Comparison of ENCODE assay signal across 24 cellular contexts in genomic region chr1:43292679-43293078, GRCh38. TPM values are rescaled to one million over a fixed set of nuclear protein-coding genes. Genes with fewer than 3 reads are reported as not detected.
DNase-seq lines count a peak whose midpoint lies in the region; ATAC-seq and TF ChIP-seq lines count a peak whose summit lies in the region.
"Had no signal": no experiment of that assay in that cellular context is flagged by ENCODE, and none has a peak within 500 bp of the region (broad histone marks: within the 10 kb centered on the region; RNA-seq: fewer than 3 reads in every experiment).

No MANE protein-coding gene starts in this region.

- H2AK5ac ChIP-seq in neuronal stem cell (ENCODE audit: low read depth, low read length): peak overlapping the region; percentile 13

- H2BK120ac ChIP-seq in neuronal stem cell (ENCODE audit: low read depth, low read length): no peak overlapping the region

- CTCF ChIA-PET in PC-9 (lab: Charles Lee): no interaction called here

- DNase-seq in PC-9 (no peak), dorsolateral prefrontal cortex (no peak), neuronal stem cell (ENCODE audit: low spot score) (no peak), tibial nerve (ENCODE audit: low spot score in 2 of 2) (no peak), NCI-H1694 treated with DMSO at 0.1 percent for 48 hours (lab: John Stamatoyannopoulos, UW) (no peak)
- DNase-seq: CD8-positive, alpha-beta T cell; DMS153; NCI-H1092; NCI-H1436; NCI-H1930; NCI-H2227 treated with DMSO at 0.1 percent for 48 hours; NCI-H510A treated with DMSO at 0.1 percent for 48 hours; NCI-H748 treated with DMSO at 0.1 percent for 48 hours had no signal

- no peaks in the 10 kb centered on the region for H3K79me2 ChIP-seq in PC-9 (ENCODE audit: low read depth)

- POLR2A ChIA-PET in PC-9 (lab: Charles Lee; ENCODE audit: unreplicated experiment): interaction anchor here (1.1 kb wide), 1 partner anchor 97 kb away, joined by 5 read pairs; no protein-coding TSS in a partner anchor

- H2BK15ac ChIP-seq in neuronal stem cell (ENCODE audit: low read length): no peak overlapping the region

- no TSS peak for BruUV-seq in PC-9 (replicated peaks; lab: Mats Ljungman, UMichigan)

- H3K9me3 ChIP-seq in PC-9 (ENCODE audit: insufficient read depth, low read depth) (no peaks in the 10 kb centered on the region), neuronal stem cell (replicated peaks in 1 of 2; ENCODE audit: control insufficient read depth in 2 of 2, insufficient read depth in 1 of 2, low read depth in 1 of 2, low read length in 2 of 2) (no peaks in the 10 kb centered on the region), tibial nerve (no peaks in the 10 kb centered on the region)

- no peak for ATAC-seq in HG03432 (IDR thresholded peaks at IDR 0.05; ENCODE audit: unreplicated experiment)
- no peak for ATAC-seq in HG03196 (IDR thresholded peaks at IDR 0.05; ENCODE audit: unreplicated experiment)
- ATAC-seq: CD8-positive, alpha-beta T cell; HepG2; K562; SK-N-SH treated with all-trans-retinoic acid at 6 μM for 48 hours had no signal

- no peak overlapping the region for H3K9ac ChIP-seq in neuronal stem cell (ENCODE audit: low read depth, low read length, poor library complexity)

- H3K27me3 ChIP-seq in PC-9 (ENCODE audit: insufficient read depth, low read depth): no peaks in the 10 kb centered on the region
- H3K27me3 ChIP-seq in dorsolateral prefrontal cortex: no peaks in the 10 kb centered on the region
- H3K27me3 ChIP-seq in neuronal stem cell (ENCODE audit: control insufficient read depth in 3 of 3, insufficient read depth in 3 of 3, low read depth in 1 of 3, low read length in 3 of 3): peaks cover 0 to 19% (median 2%) of the 10 kb centered on the region in 3 experiments
- no peaks in the 10 kb centered on the region for H3K27me3 ChIP-seq in tibial nerve

- peak overlapping the region; percentile 73 for H3K27ac ChIP-seq in PC-9
- peak overlapping the region in 57 of 59 donors; percentile 22 to 100 (median 97) for H3K27ac ChIP-seq in dorsolateral prefrontal cortex
- H3K27ac ChIP-seq in neuronal stem cell (replicated peaks; ENCODE audit: low read length): no peak overlapping the region
- H3K27ac ChIP-seq in tibial nerve: peak overlapping the region in 3 of 4 donors; percentile 26 to 87 (median 82)
- H3K27ac ChIP-seq: HL-60 had no signal

- no peaks in the 10 kb centered on the region for H4K20me1 ChIP-seq in PC-9 (ENCODE audit: insufficient read depth)

- H3K14ac ChIP-seq in neuronal stem cell (ENCODE audit: low read length): no peak overlapping the region

- H3K4ac ChIP-seq in neuronal stem cell (ENCODE audit: low read length): no peak overlapping the region

- H3F3A ChIP-seq in PC-9 (ENCODE audit: insufficient read depth, low read depth): peaks cover 24% of the 10 kb centered on the region

- H3K9me2 ChIP-seq in PC-9 (ENCODE audit: insufficient read depth): no peaks in the 10 kb centered on the region

- no CpG with 5 or more reads among the region's 5 CpGs for WGBS in neuronal stem cell (ENCODE audit: extremely low coverage in 2 of 2, insufficient read length in 2 of 2, insufficient replicate concordance in 1 of 2), 2 donors
- WGBS in tibial nerve, 2 donors: 61 to 67% methylated on average over 5 of the region's 5 CpGs

- H4K91ac ChIP-seq in neuronal stem cell (ENCODE audit: low read depth, low read length, poor library complexity): no peak overlapping the region

- H3K36me3 ChIP-seq in PC-9 (ENCODE audit: low read depth) (no peaks in the 10 kb centered on the region), neuronal stem cell (replicated peaks in 1 of 2; ENCODE audit: control insufficient read depth in 2 of 2, insufficient read depth in 2 of 2, low read length in 2 of 2) (no peaks in the 10 kb centered on the region), tibial nerve (no peaks in the 10 kb centered on the region)

- no peaks in the 10 kb centered on the region for H3K79me1 ChIP-seq in neuronal stem cell (ENCODE audit: low read depth, low read length)

- H4K8ac ChIP-seq in neuronal stem cell (ENCODE audit: low read depth, low read length): no peak overlapping the region

- H2AFZ ChIP-seq in PC-9 (no peak overlapping the region), neuronal stem cell (ENCODE audit: low read length) (no peak overlapping the region)

- TF ChIP-seq CTCF in PC-9 (conservative IDR thresholded peaks at IDR 0.05) (no peak), dorsolateral prefrontal cortex (IDR thresholded peaks at IDR 0.05 in 54 of 56, conservative IDR thresholded peaks at IDR 0.05 in 2 of 56; ENCODE audit: low read depth in 1 of 56, partially characterized antibody in 56 of 56) (no peak), tibial nerve (IDR thresholded peaks at IDR 0.05) (no peak)

- intact Hi-C loops in PC-9 (cut with micrococcal nuclease; ENCODE audit: unreplicated experiment) (no loop called here), dorsolateral prefrontal cortex (cut with DNase I) (loop anchor here in 1 of 2 donors (5.0 kb wide), 1 partner anchor 75 kb away; the partner anchor contains the start of gene ELOVL1)

- H2BK5ac ChIP-seq in neuronal stem cell (ENCODE audit: low read length): no peak overlapping the region

- H3K4me3 ChIP-seq in PC-9 (no peak overlapping the region), dorsolateral prefrontal cortex (no peak overlapping the region), neuronal stem cell (ENCODE audit: low read length in 2 of 2) (no peak overlapping the region), tibial nerve (no peak overlapping the region)
- H3K4me3 ChIP-seq: K562 had no signal

- H2BK12ac ChIP-seq in neuronal stem cell (ENCODE audit: low read length): no peak overlapping the region

- H3K4me2 ChIP-seq in PC-9: peak overlapping the region; percentile 54; the same call in 1 of the 2 replicates
- H3K4me2 ChIP-seq in neuronal stem cell (ENCODE audit: insufficient read depth, low read length, poor library complexity, severe bottlenecking): no peak overlapping the region

- no peak for TF ChIP-seq EP300 in tibial nerve (IDR thresholded peaks at IDR 0.05)

- no peak overlapping the region for H3K18ac ChIP-seq in neuronal stem cell (ENCODE audit: low read length)

- TF ChIP-seq POLR2A in tibial nerve (IDR thresholded peaks at IDR 0.05): no peak

- H3K4me1 ChIP-seq in PC-9 (replicated peaks; ENCODE audit: insufficient read depth) (peaks cover 49% of the 10 kb centered on the region), neuronal stem cell (ENCODE audit: control insufficient read depth in 2 of 2, insufficient read depth in 1 of 2, low read depth in 1 of 2, low read length in 2 of 2) (peaks cover 4 to 16% of the 10 kb centered on the region in 2 donors), tibial nerve (peaks cover 0 to 46% (median 21%) of the 10 kb centered on the region in 4 donors)

- no peak overlapping the region for H3K23ac ChIP-seq in neuronal stem cell (ENCODE audit: low read depth, low read length, poor library complexity)

RNA-seq across cellular contexts. Expression of gene C1orf210, which starts 7.3 kb away (rescaled TPM):
- total RNA-seq in PC-9 (2021) (23.3 and 29.3 TPM in 2 replicates), dorsolateral prefrontal cortex (under 1 TPM in 12 of 120 experiments, not detected in 108; 0.22 to 0.88 (median 0.48) TPM), tibial nerve (not detected)
- 0.03 TPM for polyA plus RNA-seq in neuronal stem cell (2013, experiment 1 of 2)
- 0.10 TPM for polyA plus RNA-seq in neuronal stem cell (2013, experiment 2 of 2)
- total RNA-seq: A673; CD8-positive, alpha-beta T cell; G401; HFFc6; K562 had no signal
- polyA plus RNA-seq: BJ had no signal

RNA-seq across cellular contexts. Expression of gene TIE1, which starts 8.1 kb away (rescaled TPM):
- total RNA-seq in PC-9 (2021): not detected in 2 replicates
- 10 to 100 TPM in 111 of 120 experiments, 1 to 10 TPM in 9; 7.0 to 50.7 (median 15.4) TPM for total RNA-seq in dorsolateral prefrontal cortex
- 0.10 TPM for polyA plus RNA-seq in neuronal stem cell (2013, experiment 1 of 2)
- polyA plus RNA-seq in neuronal stem cell (2013, experiment 2 of 2): 0.14 TPM
- 10 to 100 TPM; 37.5 to 95.9 (median 68.1) TPM for total RNA-seq in tibial nerve
- total RNA-seq: A673; CD8-positive, alpha-beta T cell; G401; HT-29 had no signal
- polyA plus RNA-seq: BJ had no signal

RNA-seq across cellular contexts. Expression of gene TMEM125, which starts 22.9 kb away (rescaled TPM):
- 55.6 and 58.0 TPM in 2 replicates for total RNA-seq in PC-9 (2021)
- 10 to 100 TPM in 68 of 120 experiments, 1 to 10 TPM in 52; 1.0 to 62.8 (median 11.5) TPM for total RNA-seq in dorsolateral prefrontal cortex
- polyA plus RNA-seq in neuronal stem cell (2013, experiment 1 of 2): 0.25 TPM
- polyA plus RNA-seq in neuronal stem cell (2013, experiment 2 of 2): 0.21 TPM
- 1 to 10 TPM in 1 of 4 donors, under 1 TPM in 2, not detected in 1; 0.20 to 2.6 (median 0.21) TPM for total RNA-seq in tibial nerve
- total RNA-seq: A673; CD8-positive, alpha-beta T cell; G401; HepG2; HFFc6; K562 had no signal

RNA-seq across cellular contexts. Expression of gene MPL, which starts 44.9 kb away (rescaled TPM):
- total RNA-seq in PC-9 (2021) (0.76 and 1.6 TPM in 2 replicates), dorsolateral prefrontal cortex (1 to 10 TPM in 57 of 120 experiments, under 1 TPM in 47, not detected in 16; 0.23 to 3.6 (median 1.1) TPM), tibial nerve (1 to 10 TPM in 1 of 4 donors, under 1 TPM in 1, not detected in 2; 0.66 to 1.7 TPM)
- not detected for polyA plus RNA-seq in neuronal stem cell (2013, experiment 1 of 2)
- polyA plus RNA-seq in neuronal stem cell (2013, experiment 2 of 2): not detected
- total RNA-seq: A673; CD8-positive, alpha-beta T cell; G401; HepG2; HFFc6; K562 had no signal
- polyA plus RNA-seq: BJ, HepG2, K562 had no signal

Comparison
In these comparisons a context has a peak if more than half of its experiments do, and no peak if none do; other contexts are left out.
1. RNA of gene C1orf210, which starts 7.3 kb away (total RNA-seq): 23.3 to 29.3 TPM in PC-9; 0.22 to 0.88 TPM in dorsolateral prefrontal cortex and not detected in tibial nerve; every median in the first group is over 10 times any median in the second.